ENCODE assay signal across 8 cellular contexts in genomic region chr1:8423702-8424538, GRCh38.
DNase-seq lines count a peak whose midpoint lies in the region; ATAC-seq and TF ChIP-seq lines count a peak whose summit lies in the region.

No MANE protein-coding gene starts in this region.

- H3K27ac ChIP-seq in CD8-positive, alpha-beta T cell (ENCODE audit: low read depth, low read length), result peak overlapping the region; percentile 13
- H3K27ac ChIP-seq in PC-9 (peak overlapping the region; percentile 84), neural cell (ENCODE audit: low read length) (peak overlapping the region; percentile 31), thymus (ENCODE audit: low read depth) (peak overlapping the region; percentile 97)

- peaks cover 79% of the 10 kb centered on the region for H3K4me1 ChIP-seq in CD8-positive, alpha-beta T cell (ENCODE audit: insufficient read depth, low read length)
- H3K4me1 ChIP-seq in PC-9 (replicated peaks; ENCODE audit: insufficient read depth) (peaks cover 36% of the 10 kb centered on the region), thymus (ENCODE audit: control insufficient read depth, insufficient read depth, low read length) (peaks cover 32% of the 10 kb centered on the region)

- no peaks in the 10 kb centered on the region for H3K9me3 Mint-ChIP-seq in CD8-positive, alpha-beta T cell
- H3K9me3 Mint-ChIP-seq in HFFc6, result no peaks in the 10 kb centered on the region
- peaks cover 4% of the 10 kb centered on the region for H3K9me3 Mint-ChIP-seq in activated T-helper 1 cell treated with anti-CD3 and anti-CD28 coated beads, Interleukin-12 subunit alpha, Interleukin-12 subunit beta, Interleukin-2, Interleukin-4 antibody, amounts not matched to agents 30 ng/mL and 10 ng/mL and 1 ng/mL, durations not matched to agents 14 hours and 24 hours and 36 hours

- peak overlapping the region; percentile 75 for H3K4me3 ChIP-seq in CD8-positive, alpha-beta T cell (ENCODE audit: low read depth, low read length)
- H3K4me3 ChIP-seq in PC-9 (peak overlapping the region; percentile 70), neural cell (ENCODE audit: low read length) (peak overlapping the region; percentile 74), thymus (ENCODE audit: low read length) (peak overlapping the region; percentile 90)

- peak; percentile 9 for TF ChIP-seq RAD21 in neural cell (conservative IDR thresholded peaks at IDR 0.05)

- H3F3A ChIP-seq in PC-9 (ENCODE audit: insufficient read depth, low read depth) (peaks cover 14% of the 10 kb centered on the region), neural cell (ENCODE audit: insufficient read depth, low read length, poor library complexity, severe bottlenecking) (peaks cover 4% of the 10 kb centered on the region)

- TF ChIP-seq EP300 in neural cell (conservative IDR thresholded peaks at IDR 0.05; ENCODE audit: poor library complexity, severe bottlenecking), result no peak

- WGBS in thymus, result 1% methylated on average over 78 of the region's 78 CpGs

- no peaks in the 10 kb centered on the region for H3K27me3 Mint-ChIP-seq in CD8-positive, alpha-beta T cell (ENCODE audit: low read depth)
- H3K27me3 Mint-ChIP-seq in HFFc6 (ENCODE audit: insufficient read depth), result no peaks in the 10 kb centered on the region
- H3K27me3 Mint-ChIP-seq in activated T-helper 1 cell treated with anti-CD3 and anti-CD28 coated beads, Interleukin-12 subunit alpha, Interleukin-12 subunit beta, Interleukin-2, Interleukin-4 antibody, amounts not matched to agents 30 ng/mL and 10 ng/mL and 1 ng/mL, durations not matched to agents 14 hours and 24 hours and 36 hours (ENCODE audit: insufficient read depth), result no peaks in the 10 kb centered on the region

- ATAC-seq in CD8-positive, alpha-beta T cell, result peak; percentile 56

- intact Hi-C loops in CD8-positive, alpha-beta T cell (cut with DNase I, micrococcal nuclease), result loop anchor here (2.0 to 10.0 kb wide), 10 partner anchors 15 to 393 kb away; partner anchors contain the start of gene RERE (in 1 of the 2)
- intact Hi-C loops in PC-9 (cut with micrococcal nuclease; ENCODE audit: unreplicated experiment), result loop anchor here (2.0 kb wide), 1 partner anchor 279 kb away; no protein-coding TSS in a partner anchor
- intact Hi-C loops in activated T-helper 1 cell treated with anti-CD3 and anti-CD28 coated beads, Interleukin-12 subunit alpha, Interleukin-12 subunit beta, Interleukin-2, Interleukin-4 antibody, amounts not matched to agents 30 ng/mL and 10 ng/mL and 1 ng/mL, durations not matched to agents 14 hours and 24 hours and 36 hours (cut with micrococcal nuclease), result loop anchor here (1.0 to 5.0 kb wide), 11 partner anchors 15 to 279 kb away; no protein-coding TSS in a partner anchor

- peaks cover 40% of the 10 kb centered on the region for H3K79me2 ChIP-seq in PC-9 (ENCODE audit: low read depth)
- H3K79me2 ChIP-seq in neural cell (replicated peaks; ENCODE audit: insufficient read depth, low read length), result peaks cover 20% of the 10 kb centered on the region

- H3K36me3 ChIP-seq in CD8-positive, alpha-beta T cell (ENCODE audit: insufficient read depth, low read length), result no peaks in the 10 kb centered on the region
- H3K36me3 ChIP-seq in PC-9 (ENCODE audit: low read depth) (no peaks in the 10 kb centered on the region; the same call in 1 of the 2 replicates), neural cell (ENCODE audit: insufficient read depth, low read length) (no peaks in the 10 kb centered on the region), thymus (ENCODE audit: control insufficient read depth, insufficient read depth) (no peaks in the 10 kb centered on the region)

- H3K27ac Mint-ChIP-seq in CD8-positive, alpha-beta T cell, result peak overlapping the region; percentile 97
- peak overlapping the region; percentile 81 for H3K27ac Mint-ChIP-seq in HFFc6
- peak overlapping the region; percentile 92 for H3K27ac Mint-ChIP-seq in activated T-helper 1 cell treated with anti-CD3 and anti-CD28 coated beads, Interleukin-12 subunit alpha, Interleukin-12 subunit beta, Interleukin-2, Interleukin-4 antibody, amounts not matched to agents 30 ng/mL and 10 ng/mL and 1 ng/mL, durations not matched to agents 14 hours and 24 hours and 36 hours

- H3K9me2 ChIP-seq in PC-9 (ENCODE audit: insufficient read depth), result no peaks in the 10 kb centered on the region
- H3K9me2 ChIP-seq in neural cell (ENCODE audit: insufficient read depth, low read length), result no peaks in the 10 kb centered on the region

- peak in 6 of 7 experiments; percentile 32 to 74 (median 52) for DNase-seq in CD8-positive, alpha-beta T cell
- peak; percentile 28 for DNase-seq in HFFc6
- DNase-seq in PC-9, result peak in 1 of 2 experiments; percentile 51
- DNase-seq in activated T-helper 1 cell treated with anti-CD3 and anti-CD28 coated beads, Interleukin-12 subunit alpha, Interleukin-12 subunit beta, Interleukin-2, Interleukin-4 antibody, amounts not matched to agents 30 ng/mL and 10 ng/mL and 1 ng/mL, durations not matched to agents 14 hours and 24 hours and 36 hours (ENCODE audit: low spot score), result peak; percentile 32
- DNase-seq in fibroblast of peridontal ligament (ENCODE audit: extremely low read depth), result peak; percentile 67
- DNase-seq in NCI-H1048 (lab: John Stamatoyannopoulos, UW), result no peak

- H3K4me2 ChIP-seq in PC-9 (peak overlapping the region; percentile 85), neural cell (ENCODE audit: low read length) (peak overlapping the region; percentile 24)

- H2AFZ ChIP-seq in PC-9 (peak overlapping the region; percentile 60; the same call in 1 of the 2 replicates), neural cell (ENCODE audit: low read depth, low read length) (no peak overlapping the region)

- POLR2A ChIA-PET in CD8-positive, alpha-beta T cell (lab: Charles Lee), result interaction anchor here (0.7 to 2.2 kb wide), 9 partner anchors 10 to 102 kb away, joined by 3 to 7 read pairs (median 3); no protein-coding TSS in a partner anchor
- POLR2A ChIA-PET in PC-9 (lab: Charles Lee; ENCODE audit: unreplicated experiment), result interaction anchor here (0.5 to 1.1 kb wide), 4 partner anchors 21 to 346 kb away, joined by 4 to 7 read pairs (median 4); no protein-coding TSS in a partner anchor

- H3K9me3 ChIP-seq in CD8-positive, alpha-beta T cell (ENCODE audit: low read length), result no peaks in the 10 kb centered on the region
- H3K9me3 ChIP-seq in PC-9 (ENCODE audit: insufficient read depth, low read depth) (no peaks in the 10 kb centered on the region), neural cell (ENCODE audit: low read length) (no peaks in the 10 kb centered on the region), thymus (ENCODE audit: control insufficient read depth) (no peaks in the 10 kb centered on the region)

- BruUV-seq in PC-9 (replicated peaks; lab: Mats Ljungman, UMichigan), result TSS peak; percentile 45

- TF ChIP-seq CTCF in CD8-positive, alpha-beta T cell (IDR thresholded peaks at IDR 0.05), result no peak
- TF ChIP-seq CTCF in HFFc6 (IDR thresholded peaks at IDR 0.05), result peak; percentile 32
- TF ChIP-seq CTCF in PC-9 (conservative IDR thresholded peaks at IDR 0.05), result no peak
- TF ChIP-seq CTCF in neural cell (IDR thresholded peaks at IDR 0.05; ENCODE audit: poor library complexity, severe bottlenecking), result no peak

- peaks cover 2% of the 10 kb centered on the region for H3K36me3 Mint-ChIP-seq in CD8-positive, alpha-beta T cell
- H3K36me3 Mint-ChIP-seq in HFFc6 (ENCODE audit: low read depth), result peaks cover 5% of the 10 kb centered on the region; the same call in 1 of the 2 replicates
- peaks cover 15% of the 10 kb centered on the region for H3K36me3 Mint-ChIP-seq in activated T-helper 1 cell treated with anti-CD3 and anti-CD28 coated beads, Interleukin-12 subunit alpha, Interleukin-12 subunit beta, Interleukin-2, Interleukin-4 antibody, amounts not matched to agents 30 ng/mL and 10 ng/mL and 1 ng/mL, durations not matched to agents 14 hours and 24 hours and 36 hours (ENCODE audit: low read depth)

- H3K9ac ChIP-seq in neural cell (ENCODE audit: low read length), result peak overlapping the region; percentile 71

- CTCF ChIA-PET in CD8-positive, alpha-beta T cell (lab: Charles Lee), result interaction anchor here (1.1 to 2.9 kb wide), 2 partner anchors 15 to 38 kb away, joined by 3 to 10 read pairs; no protein-coding TSS in a partner anchor
- CTCF ChIA-PET in PC-9 (lab: Charles Lee), result interaction anchor here (0.5 kb wide), 1 partner anchor 450 kb away, joined by 5 read pairs; no protein-coding TSS in a partner anchor

- H4K20me1 ChIP-seq in PC-9 (ENCODE audit: insufficient read depth), result no peaks in the 10 kb centered on the region; the same call in 1 of the 2 replicates
- peaks cover 19% of the 10 kb centered on the region for H4K20me1 ChIP-seq in neural cell (ENCODE audit: insufficient read depth)

- peak overlapping the region; percentile 92 for H3K4me3 Mint-ChIP-seq in CD8-positive, alpha-beta T cell
- H3K4me3 Mint-ChIP-seq in HFFc6, result peak overlapping the region; percentile 87
- H3K4me3 Mint-ChIP-seq in activated T-helper 1 cell treated with anti-CD3 and anti-CD28 coated beads, Interleukin-12 subunit alpha, Interleukin-12 subunit beta, Interleukin-2, Interleukin-4 antibody, amounts not matched to agents 30 ng/mL and 10 ng/mL and 1 ng/mL, durations not matched to agents 14 hours and 24 hours and 36 hours, result peak overlapping the region; percentile 91

- peaks cover 44% of the 10 kb centered on the region for H3K4me1 Mint-ChIP-seq in CD8-positive, alpha-beta T cell (ENCODE audit: low read depth)
- peaks cover 19% of the 10 kb centered on the region for H3K4me1 Mint-ChIP-seq in HFFc6 (ENCODE audit: low read depth)
- H3K4me1 Mint-ChIP-seq in activated T-helper 1 cell treated with anti-CD3 and anti-CD28 coated beads, Interleukin-12 subunit alpha, Interleukin-12 subunit beta, Interleukin-2, Interleukin-4 antibody, amounts not matched to agents 30 ng/mL and 10 ng/mL and 1 ng/mL, durations not matched to agents 14 hours and 24 hours and 36 hours (ENCODE audit: low read depth), result peaks cover 44% of the 10 kb centered on the region

- no peaks in the 10 kb centered on the region for H3K27me3 ChIP-seq in CD8-positive, alpha-beta T cell (ENCODE audit: insufficient read depth, low read length)
- H3K27me3 ChIP-seq in PC-9 (ENCODE audit: insufficient read depth, low read depth) (no peaks in the 10 kb centered on the region), neural cell (ENCODE audit: insufficient read depth, low read depth, low read length) (no peaks in the 10 kb centered on the region), thymus (ENCODE audit: control insufficient read depth, insufficient read depth) (no peaks in the 10 kb centered on the region)

TF ChIP-seq in neural cell, 6 proteins besides CTCF, POLR2A, EP300 and RAD21 (continues in another document):
- no peak for TF ChIP-seq POLR2AphosphoS5 (IDR thresholded peaks at IDR 0.05)
- no peak for TF ChIP-seq TAF1 (IDR thresholded peaks at IDR 0.05; ENCODE audit: low read depth)
- no peak for TF ChIP-seq MXI1 (conservative IDR thresholded peaks at IDR 0.05; ENCODE audit: poor library complexity, severe bottlenecking)
- TF ChIP-seq EZH2 (IDR thresholded peaks at IDR 0.05; ENCODE audit: borderline replicate concordance, insufficient read depth, low read length, poor library complexity, severe bottlenecking), result no peak
- TF ChIP-seq SMC3 (conservative IDR thresholded peaks at IDR 0.05; ENCODE audit: poor library complexity), result no peak

Comparison
In these comparisons a context has a peak if more than half of its experiments do, and no peak if none do; other contexts are left out.
1. H3K27ac ChIP-seq: peak in every context shown above with its lines; median percentile 97 in thymus; 84 in PC-9; 31 in neural cell; 13 in CD8-positive, alpha-beta T cell.